8 cellular contexts compared by ENCODE assay signal in genomic region chr4:17811078-17811603, GRCh38. TPM values are rescaled to one million over a fixed set of nuclear protein-coding genes. Genes with fewer than 3 reads are reported as not detected.
DNase-seq lines count a peak whose midpoint lies in the region; ATAC-seq, FAIRE-seq and TF ChIP-seq lines count a peak whose summit lies in the region.

No MANE protein-coding gene starts in this region.

- H3K4me1 Mint-ChIP-seq in activated naive CD8-positive, alpha-beta T cell treated with anti-CD3 and anti-CD28 coated beads for 36 hours: peaks cover 31% of the 10 kb centered on the region

- no peak for TF ChIP-seq POLR2A in stomach (IDR thresholded peaks at IDR 0.05)

- H3K9me3 ChIP-seq in keratinocyte (ENCODE audit: control insufficient read depth, low read depth, low read length): no peaks in the 10 kb centered on the region
- H3K9me3 ChIP-seq in stomach: no peaks in the 10 kb centered on the region

- peak overlapping the region; percentile 98 for H3K27ac Mint-ChIP-seq in activated naive CD8-positive, alpha-beta T cell treated with anti-CD3 and anti-CD28 coated beads for 36 hours

- H3K4me3 ChIP-seq in GM12875 (ENCODE audit: low read depth, low read length) (peak overlapping the region; percentile 95), keratinocyte (ENCODE audit: control insufficient read depth in 2 of 3, extremely low read depth in 1 of 3, insufficient read depth in 2 of 3, low read depth in 1 of 3, low read length in 3 of 3) (peak overlapping the region; percentile 83 to 95 (median 90)), stomach (peak overlapping the region; percentile 68 to 88 (median 77))

- peaks cover 47% of the 10 kb centered on the region for H3K36me3 Mint-ChIP-seq in activated naive CD8-positive, alpha-beta T cell treated with anti-CD3 and anti-CD28 coated beads for 36 hours

- peak overlapping the region; percentile 95 for H2AFZ ChIP-seq in keratinocyte (ENCODE audit: control insufficient read depth, low read length)

- peak overlapping the region; percentile 93 for H3K9ac ChIP-seq in keratinocyte (ENCODE audit: control insufficient read depth, extremely low read depth, insufficient read depth, low read length)

- H3K27me3 Mint-ChIP-seq in activated naive CD8-positive, alpha-beta T cell treated with anti-CD3 and anti-CD28 coated beads for 36 hours: no peaks in the 10 kb centered on the region

- TF ChIP-seq CTCF in GM12875 (IDR thresholded peaks at IDR 0.05; ENCODE audit: borderline replicate concordance, insufficient read depth, low read depth, low read length) (no peak), keratinocyte (optimal IDR thresholded peaks at IDR 0.05 in 1 of 3, IDR thresholded peaks at IDR 0.05 in 1 of 3, conservative IDR thresholded peaks at IDR 0.05 in 1 of 3; ENCODE audit: extremely low read depth in 1 of 3, insufficient read depth in 2 of 3, low read length in 3 of 3) (no peak), stomach (IDR thresholded peaks at IDR 0.05) (no peak)

- H3K4me1 ChIP-seq in keratinocyte (ENCODE audit: control insufficient read depth, extremely low read depth, insufficient read depth, low read length): peaks cover 17% of the 10 kb centered on the region
- H3K4me1 ChIP-seq in stomach: peaks cover 33 to 59% (median 40%) of the 10 kb centered on the region in 4 donors

- 0 to 2% (median 0%) methylated on average over 20 to 48 of the region's 48 CpGs for WGBS in stomach, 5 donors

- H3K27me3 ChIP-seq in keratinocyte (ENCODE audit: control insufficient read depth, extremely low read depth, insufficient read depth, low read length) (no peaks in the 10 kb centered on the region), stomach (no peaks in the 10 kb centered on the region)

- peak overlapping the region; percentile 89 for H3K4me2 ChIP-seq in keratinocyte (ENCODE audit: control insufficient read depth, extremely low read depth, insufficient read depth, low read depth, low read length)

- intact Hi-C loops in stomach (cut with DNase I; ENCODE audit: low total_unique reads): no loop called here

- no peaks in the 10 kb centered on the region for H3K9me3 Mint-ChIP-seq in activated naive CD8-positive, alpha-beta T cell treated with anti-CD3 and anti-CD28 coated beads for 36 hours

- no peak for FAIRE-seq in keratinocyte (lab: Jason Lieb, UNC)

- peak overlapping the region; percentile 97 for H3K4me3 Mint-ChIP-seq in activated naive CD8-positive, alpha-beta T cell treated with anti-CD3 and anti-CD28 coated beads for 36 hours

- no peak for TF ChIP-seq EP300 in stomach (IDR thresholded peaks at IDR 0.05)

- no peaks in the 10 kb centered on the region for H4K20me1 ChIP-seq in keratinocyte (ENCODE audit: control insufficient read depth, extremely low read depth, insufficient read depth, low read length)

- H3K27ac ChIP-seq in keratinocyte (ENCODE audit: control insufficient read depth, insufficient read depth, low read length) (peak overlapping the region; percentile 92), stomach (peak overlapping the region in 4 of 5 donors; percentile 96 to 98 (median 97))

- peaks cover 0 to 8% of the 10 kb centered on the region in 2 experiments for H3K36me3 ChIP-seq in keratinocyte (ENCODE audit: control insufficient read depth in 2 of 2, extremely low read depth in 1 of 2, insufficient read depth in 2 of 2, low read length in 2 of 2)
- H3K36me3 ChIP-seq in stomach: no peaks in the 10 kb centered on the region

- peak in 58 of 76 experiments; percentile 3 to 73 (median 35) for DNase-seq in HUDEP-2 (lab: John Stamatoyannopoulos, UW; ENCODE audit: unreplicated experiment in 76 of 76)
- DNase-seq in activated naive CD8-positive, alpha-beta T cell treated with anti-CD3 and anti-CD28 coated beads for 36 hours: no peak
- no peak for DNase-seq in keratinocyte (ENCODE audit: low read depth, low spot score)
- no peak for DNase-seq in stomach
- no peak for DNase-seq in NCI-H2081 treated with DMSO at 0.1 percent for 48 hours (lab: John Stamatoyannopoulos, UW)
- DNase-seq in retina: no peak

- ATAC-seq in GM21526 (IDR thresholded peaks at IDR 0.05; ENCODE audit: low FRiP score, unreplicated experiment): peak; percentile 23

- peaks cover 87% of the 10 kb centered on the region for H3K79me2 ChIP-seq in keratinocyte (ENCODE audit: control insufficient read depth, insufficient read depth, low read length)

- dilution Hi-C loops in keratinocyte (cut with MboI; ENCODE audit: extremely low pct_ligation_motif_present, low sequenced_read_pairs): no loop called here

- no peaks in the 10 kb centered on the region for H3K9me1 ChIP-seq in keratinocyte (ENCODE audit: control insufficient read depth, extremely low read depth, insufficient read depth, low read length)

RNA-seq across cellular contexts. Expression of gene NCAPG, which starts 0.4 kb away (rescaled TPM):
- total RNA-seq in activated naive CD8-positive, alpha-beta T cell treated with anti-CD3 and anti-CD28 coated beads for 36 hours: 10 to 100 TPM; 68.7 to 69.0 TPM
- polyA plus RNA-seq in keratinocyte (1.8 to 18.0 TPM (median 8.8 TPM) in 3 replicates), stomach (1 to 10 TPM in 2 of 3 donors, under 1 TPM in 1; 0.61 to 5.3 (median 2.5) TPM)
- 1.1 TPM for polyA plus RNA-seq in keratinocyte (2011; ENCODE audit: low read depth)
- 2.3 and 4.1 TPM in 2 replicates for polyA plus RNA-seq in keratinocyte (2011; cell fraction: cytosol; rRNA removed)
- 2.0 and 3.0 TPM in 2 replicates for polyA plus RNA-seq in keratinocyte (2011; cell fraction: nucleus; rRNA removed)
- polyA plus RNA-seq in keratinocyte (2012; ENCODE audit: low replicate concordance): 0.31 and 11.8 TPM in 2 replicates
- 1.3 to 12.4 TPM (median 4.1 TPM) in 3 replicates for polyA minus RNA-seq in keratinocyte
- polyA minus RNA-seq in keratinocyte (2011; cell fraction: cytosol; rRNA and poly(A)+ RNA removed): 7.5 TPM
- polyA minus RNA-seq in keratinocyte (2011; cell fraction: nucleus; rRNA and poly(A)+ RNA removed): 1.4 and 2.9 TPM in 2 replicates
- total RNA-seq in stomach: 10 to 100 TPM in 2 of 5 donors, 1 to 10 TPM in 3; 1.3 to 16.3 (median 6.2) TPM

RNA-seq across cellular contexts. Expression of gene DCAF16, which starts 0.6 kb away (rescaled TPM):
- total RNA-seq in activated naive CD8-positive, alpha-beta T cell treated with anti-CD3 and anti-CD28 coated beads for 36 hours: 10 to 100 TPM; 39.8 to 43.0 TPM
- polyA plus RNA-seq in keratinocyte (13.0 to 16.2 TPM (median 13.8 TPM) in 3 replicates), stomach (1 to 10 TPM; 4.9 to 8.7 (median 6.5) TPM)
- 3.3 TPM for polyA plus RNA-seq in keratinocyte (2011; ENCODE audit: low read depth)
- 8.6 and 12.1 TPM in 2 replicates for polyA plus RNA-seq in keratinocyte (2011; cell fraction: cytosol; rRNA removed)
- polyA plus RNA-seq in keratinocyte (2011; cell fraction: nucleus; rRNA removed): 22.8 and 23.3 TPM in 2 replicates
- polyA plus RNA-seq in keratinocyte (2012; ENCODE audit: low replicate concordance): 8.5 TPM in 2 replicates
- polyA minus RNA-seq in keratinocyte: 1.9 to 11.8 TPM (median 6.0 TPM) in 3 replicates
- polyA minus RNA-seq in keratinocyte (2011; cell fraction: cytosol; rRNA and poly(A)+ RNA removed): 16.5 TPM
- polyA minus RNA-seq in keratinocyte (2011; cell fraction: nucleus; rRNA and poly(A)+ RNA removed): 12.3 and 20.6 TPM in 2 replicates
- total RNA-seq in stomach: 10 to 100 TPM in 4 of 5 donors, 1 to 10 TPM in 1; 2.9 to 49.8 (median 24.0) TPM

RNA-seq across cellular contexts. Expression of gene FAM184B, which starts 29.7 kb away (rescaled TPM):
- under 1 TPM in 1 of 2 experiments, not detected in 1; 0.04 TPM for total RNA-seq in activated naive CD8-positive, alpha-beta T cell treated with anti-CD3 and anti-CD28 coated beads for 36 hours
- polyA plus RNA-seq in keratinocyte (0.01 TPM in 3 replicates), stomach (under 1 TPM in 1 of 3 donors, not detected in 2; 0.08 TPM)
- polyA plus RNA-seq in keratinocyte (2011; ENCODE audit: low read depth): not detected
- polyA plus RNA-seq in keratinocyte (2011; cell fraction: cytosol; rRNA removed): 0.01 TPM in 1 of 2 replicates, not detected in the other
- polyA plus RNA-seq in keratinocyte (2011; cell fraction: nucleus; rRNA removed): 0.01 TPM in 2 replicates
- not detected in 2 replicates for polyA plus RNA-seq in keratinocyte (2012; ENCODE audit: low replicate concordance)
- not detected in 3 replicates for polyA minus RNA-seq in keratinocyte
- polyA minus RNA-seq in keratinocyte (2011; cell fraction: cytosol; rRNA and poly(A)+ RNA removed): not detected
- polyA minus RNA-seq in keratinocyte (2011; cell fraction: nucleus; rRNA and poly(A)+ RNA removed): 0.08 TPM in 1 of 2 replicates, not detected in the other
- under 1 TPM in 1 of 5 donors, not detected in 4; 0.18 TPM for total RNA-seq in stomach

Comparison
In these comparisons a context has a peak if more than half of its experiments do, and no peak if none do; other contexts are left out.
1. DNase-seq: peak in HUDEP-2 (58 of 76); none in activated naive CD8-positive, alpha-beta T cell treated with anti-CD3 and anti-CD28 coated beads for 36 hours (single experiment), keratinocyte (single experiment), stomach (single experiment), NCI-H2081 treated with DMSO at 0.1 percent for 48 hours (single experiment) and retina (single experiment).
2. RNA of gene NCAPG, which starts 0.4 kb away (total RNA-seq): 68.7 to 69.0 TPM in activated naive CD8-positive, alpha-beta T cell treated with anti-CD3 and anti-CD28 coated beads for 36 hours; 1.3 to 16.3 TPM in stomach; every median in the first group is over 4 times any median in the second.
3. Peak in every context shown above with its lines, with median percentiles within 50 percentile points of each other: H3K4me3 ChIP-seq.